ENCODE assay signal across 12 cellular contexts in genomic region chr22:36319595-36320497, GRCh38.
DNase-seq lines count a peak whose midpoint lies in the region; ATAC-seq and TF ChIP-seq lines count a peak whose summit lies in the region.
"Had no signal": no experiment of that assay in that cellular context is flagged by ENCODE, and none has a peak within 500 bp of the region (broad histone marks: within the 10 kb centered on the region; RNA-seq: fewer than 3 reads in every experiment).

No MANE protein-coding gene starts in this region.

- peaks cover 4% of the 10 kb centered on the region for H3K4me1 Mint-ChIP-seq in activated CD8-positive, alpha-beta T cell treated with anti-CD3 and anti-CD28 coated beads for 36 hours (ENCODE audit: low read depth)

- no peak for TF ChIP-seq POLR2A in gastroesophageal sphincter (IDR thresholded peaks at IDR 0.05)

- H3K79me2 ChIP-seq in SK-N-SH (ENCODE audit: insufficient read depth), result peaks cover 100% of the 10 kb centered on the region
- H3K79me2 ChIP-seq in smooth muscle cell (ENCODE audit: low read depth), result peaks cover 88% of the 10 kb centered on the region

- H3K36me3 Mint-ChIP-seq in activated CD8-positive, alpha-beta T cell treated with anti-CD3 and anti-CD28 coated beads for 36 hours (ENCODE audit: low read depth), result peaks cover 69% of the 10 kb centered on the region

- H3K27ac Mint-ChIP-seq in activated CD8-positive, alpha-beta T cell treated with anti-CD3 and anti-CD28 coated beads for 36 hours, result peak overlapping the region; percentile 39
- H3K27ac Mint-ChIP-seq: brain had no signal

- H3F3A ChIP-seq in SK-N-SH (replicated peaks; ENCODE audit: insufficient read depth) (peaks cover 47% of the 10 kb centered on the region), smooth muscle cell (ENCODE audit: low read depth) (peaks cover 61% of the 10 kb centered on the region)

- H3K36me3 ChIP-seq in SK-N-SH (replicated peaks in 1 of 2; ENCODE audit: control insufficient read depth in 1 of 2, insufficient read depth in 2 of 2, low read length in 1 of 2) (peaks cover 88 to 91% of the 10 kb centered on the region in 2 experiments), gastroesophageal sphincter (peaks cover 0 to 94% of the 10 kb centered on the region in 2 donors), smooth muscle cell (ENCODE audit: low read depth) (peaks cover 23% of the 10 kb centered on the region)

- TF ChIP-seq EP300 in SK-N-SH (IDR thresholded peaks at IDR 0.05; ENCODE audit: borderline replicate concordance in 1 of 2, low read depth in 1 of 2, low read length in 1 of 2) (no peak), gastroesophageal sphincter (IDR thresholded peaks at IDR 0.05) (no peak)

- no peak overlapping the region for H3K4me3 Mint-ChIP-seq in activated CD8-positive, alpha-beta T cell treated with anti-CD3 and anti-CD28 coated beads for 36 hours
- H3K4me3 Mint-ChIP-seq: brain had no signal

- no peaks in the 10 kb centered on the region for H3K9me3 ChIP-seq in SK-N-SH
- H3K9me3 ChIP-seq in gastroesophageal sphincter, result no peaks in the 10 kb centered on the region
- H3K9me3 ChIP-seq in smooth muscle cell (replicated peaks; ENCODE audit: low read depth), result no peaks in the 10 kb centered on the region

- intact Hi-C loops in activated CD8-positive, alpha-beta T cell treated with anti-CD3 and anti-CD28 coated beads for 36 hours (cut with micrococcal nuclease), result no loop called here

- H3K4me2 ChIP-seq in SK-N-SH, result no peak overlapping the region
- no peak overlapping the region for H3K4me2 ChIP-seq in smooth muscle cell

- POLR2A ChIA-PET in SK-N-SH (lab: Yijun Ruan, JAX), result no interaction called here
- POLR2A ChIA-PET in activated CD8-positive, alpha-beta T cell treated with anti-CD3 and anti-CD28 coated beads for 36 hours (lab: Charles Lee), result interaction anchor here (0.8 to 44.1 kb wide), 3 partner anchors 12 to 49 kb away, joined by 3 to 1125 read pairs (median 3); partner anchors contain the start of gene MYH9

- H3K4me1 ChIP-seq in SK-N-SH (ENCODE audit: control insufficient read depth in 1 of 2, insufficient read depth in 2 of 2, low read depth in 1 of 2, low read length in 1 of 2) (peaks cover 2 to 17% of the 10 kb centered on the region in 2 experiments; a peak in 3 of 4 replicates), gastroesophageal sphincter (peaks cover 18 to 75% (median 24%) of the 10 kb centered on the region in 3 donors), smooth muscle cell (ENCODE audit: low read depth) (no peaks in the 10 kb centered on the region)

- H3K27me3 ChIP-seq in SK-N-SH (ENCODE audit: insufficient read depth) (no peaks in the 10 kb centered on the region), gastroesophageal sphincter (no peaks in the 10 kb centered on the region), smooth muscle cell (ENCODE audit: low read depth) (no peaks in the 10 kb centered on the region)

- 93% methylated on average over 18 of the region's 26 CpGs for WGBS in SK-N-SH (ENCODE audit: low lambda C conversion rate)
- no CpG with 5 or more reads among the region's 26 CpGs for WGBS in gastroesophageal sphincter (ENCODE audit: low coverage in 1 of 2), 2 donors
- WGBS in smooth muscle cell (ENCODE audit: low lambda C conversion rate), result 96% methylated on average over 26 of the region's 26 CpGs

- H2AFZ ChIP-seq in SK-N-SH (ENCODE audit: low read depth) (no peak overlapping the region), smooth muscle cell (ENCODE audit: low read depth) (no peak overlapping the region)

- H3K27ac ChIP-seq in SK-N-SH (ENCODE audit: low read depth in 2 of 2, low read length in 1 of 2), result peak overlapping the region in 1 of 2 experiments; percentile 14; a peak in 2 of 4 replicates
- H3K27ac ChIP-seq in gastroesophageal sphincter, result peak overlapping the region; percentile 99 to 100 (median 100)
- H3K27ac ChIP-seq in smooth muscle cell (ENCODE audit: low read depth), result peak overlapping the region; percentile 38
- H3K27ac ChIP-seq: 22Rv1 had no signal

- no peak for TF ChIP-seq CTCF in SK-N-SH (IDR thresholded peaks at IDR 0.05)
- no peak for TF ChIP-seq CTCF in activated CD8-positive, alpha-beta T cell treated with anti-CD3 and anti-CD28 coated beads for 36 hours (IDR thresholded peaks at IDR 0.05)
- no peak for TF ChIP-seq CTCF in gastroesophageal sphincter (IDR thresholded peaks at IDR 0.05)
- no peak for TF ChIP-seq CTCF in smooth muscle cell (IDR thresholded peaks at IDR 0.05; ENCODE audit: borderline replicate concordance, insufficient read depth, poor library complexity, severe bottlenecking)

- ATAC-seq in SK-N-SH treated with all-trans-retinoic acid at 6 μM for 48 hours (no peak), gastroesophageal sphincter (no peak), HG02981 (IDR thresholded peaks at IDR 0.05; ENCODE audit: unreplicated experiment) (no peak), HG03045 (IDR thresholded peaks at IDR 0.05; ENCODE audit: unreplicated experiment) (no peak)
- ATAC-seq in activated CD8-positive, alpha-beta T cell treated with anti-CD3 and anti-CD28 coated beads for 36 hours, result no peak

- H4K20me1 ChIP-seq in SK-N-SH (ENCODE audit: insufficient read depth), result peaks cover 36% of the 10 kb centered on the region
- H4K20me1 ChIP-seq in smooth muscle cell (ENCODE audit: low read depth), result peaks cover 99% of the 10 kb centered on the region

- H3K4me3 ChIP-seq in SK-N-SH (ENCODE audit: low read depth in 2 of 2, low read length in 1 of 2) (no peak overlapping the region), gastroesophageal sphincter (no peak overlapping the region), smooth muscle cell (no peak overlapping the region)

- CTCF ChIA-PET in SK-N-SH (lab: Yijun Ruan, JAX), result interaction anchor here (1.6 to 4.1 kb wide), 2 partner anchors 18 to 151 kb away, joined by 4 to 26 read pairs; no protein-coding TSS in a partner anchor
- CTCF ChIA-PET in activated CD8-positive, alpha-beta T cell treated with anti-CD3 and anti-CD28 coated beads for 36 hours (lab: Charles Lee), result interaction anchor here (1.4 to 2.8 kb wide), 2 partner anchors 18 kb away, joined by 6 to 14 read pairs; no protein-coding TSS in a partner anchor

- no peak for TF ChIP-seq RAD21 in SK-N-SH (IDR thresholded peaks at IDR 0.05; ENCODE audit: low read length)

- H3K9me3 Mint-ChIP-seq in activated CD8-positive, alpha-beta T cell treated with anti-CD3 and anti-CD28 coated beads for 36 hours, result no peaks in the 10 kb centered on the region
- H3K9me3 Mint-ChIP-seq: brain had no signal

- H3K9ac ChIP-seq in SK-N-SH (no peak overlapping the region), smooth muscle cell (ENCODE audit: low read depth) (no peak overlapping the region)

- no peaks in the 10 kb centered on the region for H3K27me3 Mint-ChIP-seq in activated CD8-positive, alpha-beta T cell treated with anti-CD3 and anti-CD28 coated beads for 36 hours
- H3K27me3 Mint-ChIP-seq: brain had no signal

- no peaks in the 10 kb centered on the region for H3K9me2 ChIP-seq in SK-N-SH

- DNase-seq in SK-N-SH, result no peak
- no peak for DNase-seq in activated CD8-positive, alpha-beta T cell treated with anti-CD3 and anti-CD28 coated beads for 36 hours
- no peak for DNase-seq in smooth muscle cell (lab: John Stamatoyannopoulos, UW; ENCODE audit: unreplicated experiment)
- no peak for DNase-seq in AG08395 (ENCODE audit: low spot score)
- DNase-seq: DMS79, NCI-H1048 had no signal

TF ChIP-seq in SK-N-SH, 30 proteins besides CTCF, POLR2A, EP300 and RAD21:
- TF ChIP-seq SMC3 (IDR thresholded peaks at IDR 0.05; ENCODE audit: low read depth, low read length) (no peak), POLR2AphosphoS5 (IDR thresholded peaks at IDR 0.05; ENCODE audit: low read depth, low read length) (peak; percentile 10; the same call in 1 of the 2 replicates)

TF ChIP-seq in SK-N-SH treated with all-trans-retinoic acid at 6 μM for 48 hours, 23 proteins besides CTCF, POLR2A, EP300 and RAD21:
- TF ChIP-seq RARB (CRISPR knock-in tag; IDR thresholded peaks at IDR 0.05) (no peak), BACH2 (CRISPR knock-in tag; IDR thresholded peaks at IDR 0.05; ENCODE audit: borderline replicate concordance) (no peak), GLIS3 (CRISPR knock-in tag; IDR thresholded peaks at IDR 0.05) (no peak), POU6F1 (CRISPR knock-in tag; IDR thresholded peaks at IDR 0.05; ENCODE audit: borderline replicate concordance, low read depth) (no peak), CSRNP3 (CRISPR knock-in tag; IDR thresholded peaks at IDR 0.05) (no peak)
